9 cellular contexts compared by ENCODE assay signal in genomic region chr9:86099695-86100364, GRCh38. TPM values are rescaled to one million over a fixed set of nuclear protein-coding genes. Genes with fewer than 3 reads are reported as not detected.
A peak's percentile ranks its signal among the peaks of the same experiment; 100 is the strongest.
DNase-seq lines count a peak whose midpoint lies in the region; ATAC-seq, FAIRE-seq and TF ChIP-seq lines count a peak whose summit lies in the region.
"Had no signal": no experiment of that assay in that cellular context is flagged by ENCODE, and none has a peak within 500 bp of the region (broad histone marks: within the 10 kb centered on the region; RNA-seq: fewer than 3 reads in every experiment).

No MANE protein-coding gene starts in this region.

- H3K27ac ChIP-seq in DOHH2 (ENCODE audit: low read depth, low read length) (no peak overlapping the region), endothelial cell of umbilical vein (ENCODE audit: insufficient read depth, low read depth, low read length) (peak overlapping the region; percentile 65), thoracic aorta (peak overlapping the region; percentile 38 to 45)

- H3K27me3 Mint-ChIP-seq in T-helper 1 cell treated with Interleukin-12 subunit alpha and Interleukin-12 subunit beta and Interleukin-4 antibody, amounts not matched to agents 30 μg/mL and 1 μg/mL, for 36 hours (ENCODE audit: low read depth): peaks cover 65% of the 10 kb centered on the region

- H3K36me3 ChIP-seq in DOHH2 (ENCODE audit: control insufficient read depth, low read length) (no peaks in the 10 kb centered on the region), endothelial cell of umbilical vein (ENCODE audit: control insufficient read depth in 2 of 2, extremely low read depth in 1 of 2, insufficient read depth in 2 of 2, low read length in 2 of 2) (no peaks in the 10 kb centered on the region), thoracic aorta (no peaks in the 10 kb centered on the region)

- peak overlapping the region; percentile 52 for H3K4me3 ChIP-seq in DOHH2 (ENCODE audit: low read length)
- peak overlapping the region; percentile 63 to 80 (median 69) for H3K4me3 ChIP-seq in endothelial cell of umbilical vein (replicated peaks in 1 of 3; ENCODE audit: insufficient read depth in 1 of 3, low read depth in 1 of 3, low read length in 3 of 3)
- H3K4me3 ChIP-seq in thoracic aorta: peak overlapping the region; percentile 94

- H3K79me2 ChIP-seq in DOHH2 (ENCODE audit: control insufficient read depth, low read length) (no peaks in the 10 kb centered on the region), endothelial cell of umbilical vein (ENCODE audit: control insufficient read depth, insufficient read depth, low read length) (peaks cover 40% of the 10 kb centered on the region)

- BruUV-seq in endothelial cell of umbilical vein (replicated peaks; lab: Mats Ljungman, UMichigan): TSS peak; percentile 11

- H3K9me3 ChIP-seq in DOHH2 (ENCODE audit: control insufficient read depth, insufficient read depth, low read length) (no peaks in the 10 kb centered on the region), endothelial cell of umbilical vein (replicated peaks; ENCODE audit: control insufficient read depth, insufficient read depth, low read length) (no peaks in the 10 kb centered on the region), thoracic aorta (no peaks in the 10 kb centered on the region)

- no peaks in the 10 kb centered on the region for H3K9me2 ChIP-seq in DOHH2 (replicated peaks; ENCODE audit: control insufficient read depth, low read length)

- H3K36me3 Mint-ChIP-seq in T-helper 1 cell treated with Interleukin-12 subunit alpha and Interleukin-12 subunit beta and Interleukin-4 antibody, amounts not matched to agents 30 μg/mL and 1 μg/mL, for 36 hours (ENCODE audit: low read depth): no peaks in the 10 kb centered on the region

- peak overlapping the region; percentile 93 for H3K4me3 Mint-ChIP-seq in T-helper 1 cell treated with Interleukin-12 subunit alpha and Interleukin-12 subunit beta and Interleukin-4 antibody, amounts not matched to agents 30 μg/mL and 1 μg/mL, for 36 hours

- TF ChIP-seq CTCF in DOHH2 (IDR thresholded peaks at IDR 0.05; ENCODE audit: low read depth, low read length, poor library complexity, severe bottlenecking) (no peak), endothelial cell of umbilical vein (IDR thresholded peaks at IDR 0.05; ENCODE audit: extremely low read depth in 1 of 2, insufficient read depth in 1 of 2, low read depth in 1 of 2, low read length in 2 of 2) (no peak), thoracic aorta (IDR thresholded peaks at IDR 0.05) (no peak)

- peak overlapping the region; percentile 76 for H3K27ac Mint-ChIP-seq in T-helper 1 cell treated with Interleukin-12 subunit alpha and Interleukin-12 subunit beta and Interleukin-4 antibody, amounts not matched to agents 30 μg/mL and 1 μg/mL, for 36 hours

- peak; percentile 56 for FAIRE-seq in endothelial cell of umbilical vein (lab: Jason Lieb, UNC)
- FAIRE-seq: TTC549 had no signal

- H3K4me2 ChIP-seq in DOHH2 (ENCODE audit: low read length) (peak overlapping the region; percentile 47), endothelial cell of umbilical vein (ENCODE audit: insufficient read depth, low read length) (peak overlapping the region; percentile 98)

- DNase-seq in endothelial cell of umbilical vein (ENCODE audit: low read depth, low spot score) (peak; percentile 50), mucosa of gallbladder (ENCODE audit: low spot score) (peak; percentile 65), thoracic aorta (ENCODE audit: low spot score) (no peak), GDM1 (lab: John Stamatoyannopoulos, UW) (no peak)

- no peaks in the 10 kb centered on the region for H3F3A ChIP-seq in DOHH2 (ENCODE audit: control insufficient read depth, insufficient read depth)

- intact Hi-C loops in endothelial cell of umbilical vein (cut with micrococcal nuclease): loop anchor here (1.0 to 5.0 kb wide), 3 partner anchors 182 to 358 kb away; partner anchors contain the start of genes AGTPBP1, ISCA1 and TUT7

- peaks cover 8% of the 10 kb centered on the region for H3K4me1 Mint-ChIP-seq in T-helper 1 cell treated with Interleukin-12 subunit alpha and Interleukin-12 subunit beta and Interleukin-4 antibody, amounts not matched to agents 30 μg/mL and 1 μg/mL, for 36 hours (ENCODE audit: low read depth)

- H2AFZ ChIP-seq in endothelial cell of umbilical vein (ENCODE audit: low read depth, low read length): peak overlapping the region; percentile 96

- CTCF ChIA-PET in endothelial cell of umbilical vein (lab: Charles Lee): interaction anchor here (0.8 to 2.1 kb wide), 3 partner anchors 11 to 28 kb away, joined by 3 to 6 read pairs (median 3); no protein-coding TSS in a partner anchor

- peak; percentile 10 for TF ChIP-seq POLR2A in endothelial cell of umbilical vein (IDR thresholded peaks at IDR 0.05; ENCODE audit: low read depth, low read length)

- H3K9me3 Mint-ChIP-seq in T-helper 1 cell treated with Interleukin-12 subunit alpha and Interleukin-12 subunit beta and Interleukin-4 antibody, amounts not matched to agents 30 μg/mL and 1 μg/mL, for 36 hours: no peaks in the 10 kb centered on the region

- no peaks in the 10 kb centered on the region for H3K9me1 ChIP-seq in endothelial cell of umbilical vein (replicated peaks; ENCODE audit: control insufficient read depth, extremely low read depth, insufficient read depth, low read length)

- dilution Hi-C loops in endothelial cell of umbilical vein (cut with MboI; ENCODE audit: extremely low pct_ligation_motif_present, low sequenced_read_pairs): no loop called here

- H3K4me1 ChIP-seq in DOHH2 (ENCODE audit: control insufficient read depth, low read length): no peaks in the 10 kb centered on the region; the same call in 1 of the 2 replicates
- H3K4me1 ChIP-seq in endothelial cell of umbilical vein (ENCODE audit: control insufficient read depth, extremely low read depth, insufficient read depth, low read length): peaks cover 16% of the 10 kb centered on the region
- peaks cover 7 to 10% of the 10 kb centered on the region in 2 donors for H3K4me1 ChIP-seq in thoracic aorta (ENCODE audit: control insufficient read depth in 1 of 2, low read depth in 2 of 2)

- H3K27me3 ChIP-seq in DOHH2 (ENCODE audit: control insufficient read depth, low read length): peaks cover 36% of the 10 kb centered on the region
- no peaks in the 10 kb centered on the region for H3K27me3 ChIP-seq in endothelial cell of umbilical vein (ENCODE audit: control insufficient read depth in 2 of 2, insufficient read depth in 2 of 2, low read length in 2 of 2)
- no peaks in the 10 kb centered on the region for H3K27me3 ChIP-seq in thoracic aorta (replicated peaks; ENCODE audit: insufficient read depth)

- peak overlapping the region; percentile 65 for H3K9ac ChIP-seq in endothelial cell of umbilical vein (replicated peaks; ENCODE audit: extremely low read depth, insufficient read depth, low read length)

- POLR2A ChIA-PET in endothelial cell of umbilical vein (lab: Charles Lee): no interaction called here

- ATAC-seq in HG03196 (IDR thresholded peaks at IDR 0.05; ENCODE audit: unreplicated experiment) (peak; percentile 9), thoracic aorta (ENCODE audit: insufficient number of reproducible peaks, low FRiP score, low read depth) (no peak), HG02623 (IDR thresholded peaks at IDR 0.05; ENCODE audit: unreplicated experiment) (no peak)

- H4K20me1 ChIP-seq in DOHH2 (ENCODE audit: control insufficient read depth, insufficient read depth, low read depth, low read length) (no peaks in the 10 kb centered on the region), endothelial cell of umbilical vein (replicated peaks; ENCODE audit: control insufficient read depth, extremely low read depth, insufficient read depth, low read length) (no peaks in the 10 kb centered on the region)

TF ChIP-seq in endothelial cell of umbilical vein, 7 proteins besides CTCF, POLR2A, EP300 and RAD21:
- peak; percentile 6 for TF ChIP-seq POLR2AphosphoS5 (IDR thresholded peaks at IDR 0.05; ENCODE audit: insufficient read depth, low read depth, low read length)
- TF ChIP-seq FOS (IDR thresholded peaks at IDR 0.05; ENCODE audit: borderline replicate concordance, insufficient read depth, low read length): no peak
TF ChIP-seq in endothelial cell of umbilical vein: peak in this region for 1.

RNA-seq across cellular contexts. Expression of gene GOLM1, which starts 0.5 kb away (rescaled TPM):
- total RNA-seq in endothelial cell of umbilical vein: 94.9 and 108 TPM in 2 replicates
- 42.7 and 49.8 TPM in 2 replicates for polyA plus RNA-seq in endothelial cell of umbilical vein
- polyA plus RNA-seq in endothelial cell of umbilical vein (2011; cell fraction: cytosol; rRNA removed): 83.4 and 109 TPM in 2 replicates
- 38.9 and 59.3 TPM in 2 replicates for polyA plus RNA-seq in endothelial cell of umbilical vein (2011; cell fraction: nucleus; rRNA removed)
- polyA plus RNA-seq in endothelial cell of umbilical vein (2012): 103 and 125 TPM in 2 replicates
- 39.4 and 40.2 TPM in 2 replicates for polyA minus RNA-seq in endothelial cell of umbilical vein
- polyA minus RNA-seq in endothelial cell of umbilical vein (2011; cell fraction: cytosol; rRNA and poly(A)+ RNA removed): 36.0 TPM
- 16.9 and 17.6 TPM in 2 replicates for polyA minus RNA-seq in endothelial cell of umbilical vein (2011; cell fraction: nucleus; rRNA and poly(A)+ RNA removed)
- total RNA-seq in mucosa of gallbladder: 298 TPM
- 10 to 100 TPM; 17.8 to 20.4 TPM for total RNA-seq in thoracic aorta

Comparison
In these comparisons a context has a peak if more than half of its experiments do, and no peak if none do; other contexts are left out.
1. DNase-seq: peak in endothelial cell of umbilical vein (single experiment) and mucosa of gallbladder (single experiment); none in thoracic aorta (single experiment) and GDM1 (single experiment).
2. Peak in every context shown above with its lines, with median percentiles within 50 percentile points of each other: H3K4me3 ChIP-seq.